Comparison of ENCODE assay signal across 1 cellular context in genomic region chr3:10503217-10503796, GRCh38.
TF ChIP-seq lines count a peak whose summit lies in the region.

No MANE protein-coding gene starts in this region.

TF ChIP-seq in SK-N-SH treated with all-trans-retinoic acid at 6 μM for 48 hours, 23 proteins besides CTCF, POLR2A, EP300 and RAD21 (continued from another document):
- no peak for TF ChIP-seq CREB5 (CRISPR knock-in tag; IDR thresholded peaks at IDR 0.05; ENCODE audit: low read depth)
- no peak for TF ChIP-seq ZC3H10 (CRISPR knock-in tag; IDR thresholded peaks at IDR 0.05)
- TF ChIP-seq PATZ1 (CRISPR knock-in tag; IDR thresholded peaks at IDR 0.05; ENCODE audit: borderline replicate concordance), result no peak
- TF ChIP-seq PPARA (CRISPR knock-in tag; IDR thresholded peaks at IDR 0.05; ENCODE audit: borderline replicate concordance), result no peak
- TF ChIP-seq ZFP3 (CRISPR knock-in tag; IDR thresholded peaks at IDR 0.05), result no peak
TF ChIP-seq in SK-N-SH treated with all-trans-retinoic acid at 6 μM for 48 hours: peak in this region for 0.
